8 cellular contexts compared by ENCODE assay signal in genomic region chr16:58025351-58026138, GRCh38. TPM values are rescaled to one million over a fixed set of nuclear protein-coding genes. Genes with fewer than 3 reads are reported as not detected.
DNase-seq lines count a peak whose midpoint lies in the region; ATAC-seq and TF ChIP-seq lines count a peak whose summit lies in the region.

Gene MMP15, plus strand, starts transcription at chr16:58025754. Its CDS starts 597 bp downstream, at chr16:58026351.

- no peaks in the 10 kb centered on the region for H3K9me3 Mint-ChIP-seq in nephron progenitor cell

- peaks cover 63 to 96% (median 91%) of the 10 kb centered on the region in 4 donors for H3K4me1 ChIP-seq in stomach

- peaks cover 52% of the 10 kb centered on the region for H3K4me1 Mint-ChIP-seq in nephron progenitor cell

- ATAC-seq in GM18498 (IDR thresholded peaks at IDR 0.05; ENCODE audit: unreplicated experiment) (peak; percentile 59), HG03571 (IDR thresholded peaks at IDR 0.05; ENCODE audit: unreplicated experiment) (peak; percentile 60)

- peak within 1 kb of the TSS; percentile 78 for H3K4me3 Mint-ChIP-seq in nephron progenitor cell

- no peaks in the 10 kb centered on the region for H3K36me3 ChIP-seq in stomach

- H3K27ac Mint-ChIP-seq in nephron progenitor cell = no peak within 1 kb of the TSS

- H3K4me3 ChIP-seq in foreskin fibroblast (ENCODE audit: low read depth in 1 of 2, low read length in 2 of 2) (peak within 1 kb of the TSS; percentile 49 to 50), stomach (peak within 1 kb of the TSS; percentile 80 to 95 (median 84))

- TF ChIP-seq CTCF in 22Rv1 (IDR thresholded peaks at IDR 0.05) (no peak), foreskin fibroblast (IDR thresholded peaks at IDR 0.05; ENCODE audit: low read depth, low read length) (no peak), nephron progenitor cell (IDR thresholded peaks at IDR 0.05) (no peak), stomach (IDR thresholded peaks at IDR 0.05) (no peak)

- TF ChIP-seq POLR2A in stomach (IDR thresholded peaks at IDR 0.05) = peak in 1 of 4 donors; percentile 15

- intact Hi-C loops in stomach (cut with DNase I; ENCODE audit: low total_unique reads) = no loop called here

- peaks cover 57% of the 10 kb centered on the region for H3K27me3 Mint-ChIP-seq in nephron progenitor cell (ENCODE audit: low read depth, poor library complexity)

- peak; percentile 57 for DNase-seq in activated T-helper 9 cell treated with anti-CD3 and anti-CD28 coated beads, Interleukin-2, amount 50 U/mL, for 16 hours (ENCODE audit: low read depth)
- DNase-seq in foreskin fibroblast (peak; percentile 62 to 87), nephron progenitor cell (peak; percentile 78), stomach (peak; percentile 94)

- H3K27me3 ChIP-seq in stomach = peaks cover 0 to 16% (median 0%) of the 10 kb centered on the region in 3 donors

- WGBS in stomach, 5 donors = 0 to 1% (median 0%) methylated on average over 13 to 90 of the region's 90 CpGs

- no peaks in the 10 kb centered on the region for H3K36me3 Mint-ChIP-seq in nephron progenitor cell (ENCODE audit: low read depth)

- TF ChIP-seq EP300 in stomach (IDR thresholded peaks at IDR 0.05) = no peak

- H3K27ac ChIP-seq in 22Rv1 (peak within 1 kb of the TSS; percentile 88), stomach (peak within 1 kb of the TSS; percentile 89 to 94 (median 92))

- no peaks in the 10 kb centered on the region for H3K9me3 ChIP-seq in stomach

TF ChIP-seq in PFSK-1, 5 proteins besides CTCF, POLR2A, EP300 and RAD21:
- TF ChIP-seq REST (IDR thresholded peaks at IDR 0.05; ENCODE audit: insufficient read depth in 1 of 2, low read depth in 2 of 2, low read length in 2 of 2) (no peak), SIN3A (IDR thresholded peaks at IDR 0.05; ENCODE audit: borderline replicate concordance, insufficient read depth, low read length) (0 out of 2 replicates have a peak, but pooled peaks have one; percentile 40), POLR2AphosphoS5 (IDR thresholded peaks at IDR 0.05; ENCODE audit: low read depth, low read length) (no peak), TAF1 (IDR thresholded peaks at IDR 0.05; ENCODE audit: borderline replicate concordance, insufficient read depth, low read length) (no peak)

RNA-seq across cellular contexts. Expression of gene MMP15, which starts in this region (rescaled TPM):
- polyA plus RNA-seq in PFSK-1 (2012; ENCODE audit: insufficient read length, low read depth) = 2.1 TPM
- total RNA-seq in stomach = 100 to 1,000 TPM in 1 of 5 donors, 10 to 100 TPM in 4; 19.3 to 140 (median 43.3) TPM
- polyA plus RNA-seq in stomach = 10 to 100 TPM in 2 of 3 donors, 1 to 10 TPM in 1; 8.1 to 24.0 (median 15.5) TPM

Comparison
In these comparisons a context has a peak if more than half of its experiments do, and no peak if none do; other contexts are left out.
1. Peak in every context shown above with its lines: DNase-seq, ATAC-seq, H3K4me3 ChIP-seq and H3K27ac ChIP-seq.